In genomic region chr20:43681468-43681942, GRCh38 we compare ENCODE assay signal across 9 cellular contexts. TPM values are rescaled to one million over a fixed set of nuclear protein-coding genes. Genes with fewer than 3 reads are reported as not detected.
DNase-seq lines count a peak whose midpoint lies in the region; ATAC-seq, FAIRE-seq and TF ChIP-seq lines count a peak whose summit lies in the region.
"Had no signal": no experiment of that assay in that cellular context is flagged by ENCODE, and none has a peak within 500 bp of the region (broad histone marks: within the 10 kb centered on the region; RNA-seq: fewer than 3 reads in every experiment).

No MANE protein-coding gene starts in this region.

- TF ChIP-seq POLR2A in A549 (IDR thresholded peaks at IDR 0.05; ENCODE audit: low read length) (no peak), erythroblast (IDR thresholded peaks at IDR 0.05; ENCODE audit: low read length) (no peak)

- no peak overlapping the region for H3K4me3 ChIP-seq in A549

- peaks cover 33 to 68% (median 45%) of the 10 kb centered on the region in 3 donors for H3K4me1 Mint-ChIP-seq in naive B cell

- no peaks in the 10 kb centered on the region for H3K4me1 ChIP-seq in A549

- no peaks in the 10 kb centered on the region for H3K9me3 Mint-ChIP-seq in naive B cell

- no peaks in the 10 kb centered on the region for H3K36me3 Mint-ChIP-seq in naive B cell

- no peak for TF ChIP-seq CTCF in A549 (IDR thresholded peaks at IDR 0.05)

- TF ChIP-seq RAD21 in A549 (conservative IDR thresholded peaks at IDR 0.05 in 1 of 2, IDR thresholded peaks at IDR 0.05 in 1 of 2) = no peak

- H3K27ac Mint-ChIP-seq in naive B cell = peak overlapping the region; percentile 97 to 100 (median 100)

- H3K9me3 ChIP-seq in A549 = no peaks in the 10 kb centered on the region

- no peak for FAIRE-seq in A549 (lab: Jason Lieb, UNC)

- H3K4me2 ChIP-seq in A549 = no peak overlapping the region

- H3K4me3 Mint-ChIP-seq in naive B cell = peak overlapping the region; percentile 69 to 92 (median 77)

- POLR2A ChIA-PET in A549 (lab: Yijun Ruan, JAX) = no interaction called here

- CTCF ChIA-PET in A549 (lab: Yijun Ruan, JAX) = interaction anchor here (1.0 to 3.8 kb wide), 4 partner anchors 10 to 143 kb away, joined by 3 to 17 read pairs (median 10); no protein-coding TSS in a partner anchor

- no peaks in the 10 kb centered on the region for H3K27me3 Mint-ChIP-seq in naive B cell

- WGBS in A549 (ENCODE audit: missing lambda C conversion rate) = 78% methylated on average over 5 of the region's 8 CpGs

- peak; percentile 43 to 55; a peak in 3 of 6 replicates for ATAC-seq in A549
- peak; percentile 35 for ATAC-seq in GM18511 (IDR thresholded peaks at IDR 0.05; ENCODE audit: unreplicated experiment)
- peak; percentile 18 for ATAC-seq in HG02970 (IDR thresholded peaks at IDR 0.05; ENCODE audit: low FRiP score, unreplicated experiment)
- peak; percentile 42 to 46 for ATAC-seq in naive B cell (ENCODE audit: low read depth in 2 of 2)

- no peak for TF ChIP-seq EP300 in A549 (IDR thresholded peaks at IDR 0.05)

- H3K27ac ChIP-seq in A549 = no peak overlapping the region

- DNase-seq in A549 (ENCODE audit: low read depth in 1 of 2, low spot score in 1 of 2) = no peak
- peak; percentile 75 for DNase-seq in NCI-H524 treated with DMSO at 0.1 percent for 48 hours (lab: John Stamatoyannopoulos, UW)
- peak; percentile 71 for DNase-seq in naive B cell
- no peak for DNase-seq in activated CD8-positive, alpha-beta memory T cell treated with anti-CD3 and anti-CD28 coated beads, Interleukin-2, amount 50 U/mL, for 48 hours
- no peak for DNase-seq in erythroblast (lab: John Stamatoyannopoulos, UW)
- DNase-seq in stimulated activated CD4-positive, alpha-beta T cell treated with anti-CD3 and anti-CD28 coated beads, Interleukin-2, amount 100 ng/mL, for 48 hours = no peak

TF ChIP-seq in A549, 52 proteins besides CTCF, POLR2A, EP300 and RAD21:
- TF ChIP-seq EHMT2 (IDR thresholded peaks at IDR 0.05; ENCODE audit: low read depth) (no peak), FOSL2 (IDR thresholded peaks at IDR 0.05) (no peak), FOSL2 (CRISPR knock-in tag; IDR thresholded peaks at IDR 0.05) (no peak), FOXS1 (CRISPR knock-in tag; IDR thresholded peaks at IDR 0.05) (no peak), CEBPB (IDR thresholded peaks at IDR 0.05) (no peak), SREBF2 (IDR thresholded peaks at IDR 0.05) (no peak), RCOR1 (IDR thresholded peaks at IDR 0.05; ENCODE audit: low read depth, low read length) (no peak), TP53 (CRISPR knock-in tag; IDR thresholded peaks at IDR 0.05) (no peak), SMC3 (IDR thresholded peaks at IDR 0.05) (no peak), ZNF302 (CRISPR knock-in tag; IDR thresholded peaks at IDR 0.05) (no peak), RFX5 (IDR thresholded peaks at IDR 0.05) (no peak), BCL3 (IDR thresholded peaks at IDR 0.05) (no peak), NR3C1 (IDR thresholded peaks at IDR 0.05) (no peak)

RNA-seq across cellular contexts. Expression of gene MYBL2, which starts 14.6 kb away (rescaled TPM):
- polyA plus RNA-seq in A549 (2011; rRNA removed) = 19.9 and 22.1 TPM in 2 replicates
- polyA plus RNA-seq in A549 (2012; cell fraction: cytosol; rRNA removed) = 45.9 and 53.2 TPM in 2 replicates
- polyA plus RNA-seq in A549 (2012; cell fraction: nucleus; rRNA removed) = 51.0 and 57.6 TPM in 2 replicates
- polyA plus RNA-seq in A549 (2017; fragmentation: RNase III; extraction: RNeasy Plus Mini Kit Qiagen cat#74134 plus additional on column Dnase treatment) = 48.9 to 59.5 TPM (median 53.7 TPM) in 3 replicates
- polyA minus RNA-seq in A549 (2011; rRNA and poly(A)+ RNA removed) = 54.1 and 66.3 TPM in 2 replicates
- 10 to 100 TPM in 3 of 6 donors, 1 to 10 TPM in 3; 2.3 to 65.0 (median 26.6) TPM for polyA plus RNA-seq in naive B cell (ENCODE audit: low read depth in 6 of 6)

RNA-seq across cellular contexts. Expression of gene GTSF1L, which starts 45.3 kb away (rescaled TPM):
- not detected in 2 replicates for polyA plus RNA-seq in A549 (2011; rRNA removed)
- not detected in 2 replicates for polyA plus RNA-seq in A549 (2012; cell fraction: cytosol; rRNA removed)
- not detected in 2 replicates for polyA plus RNA-seq in A549 (2012; cell fraction: nucleus; rRNA removed)
- not detected in 3 replicates for polyA plus RNA-seq in A549 (2017; fragmentation: RNase III; extraction: RNeasy Plus Mini Kit Qiagen cat#74134 plus additional on column Dnase treatment)
- polyA minus RNA-seq in A549 (2011; rRNA and poly(A)+ RNA removed) = not detected in 2 replicates
- polyA plus RNA-seq in naive B cell (ENCODE audit: low read depth in 6 of 6) = under 1 TPM in 2 of 6 donors, not detected in 4; 0.81 to 0.96 TPM
- polyA plus RNA-seq: liver had no signal

Comparison
In these comparisons a context has a peak if more than half of its experiments do, and no peak if none do; other contexts are left out.
1. DNase-seq: peak in NCI-H524 treated with DMSO at 0.1 percent for 48 hours (single experiment) and naive B cell (single experiment); none in A549 (0 of 2), activated CD8-positive, alpha-beta memory T cell treated with anti-CD3 and anti-CD28 coated beads, Interleukin-2, amount 50 U/mL, for 48 hours (single experiment), erythroblast (0 of 2) and stimulated activated CD4-positive, alpha-beta T cell treated with anti-CD3 and anti-CD28 coated beads, Interleukin-2, amount 100 ng/mL, for 48 hours (0 of 2).
2. Peak in every context shown above with its lines, with median percentiles within 50 percentile points of each other: ATAC-seq.